ENCODE assay signal across 8 cellular contexts in genomic region chr15:62847900-62848489, GRCh38.
DNase-seq lines count a peak whose midpoint lies in the region; ATAC-seq and TF ChIP-seq lines count a peak whose summit lies in the region.

No MANE protein-coding gene starts in this region.

- TF ChIP-seq EP300 in tibial nerve (IDR thresholded peaks at IDR 0.05) = no peak

- H3K4me3 Mint-ChIP-seq in WTC11 (no peak overlapping the region), endodermal cell (no peak overlapping the region), mesothelial cell of epicardium (no peak overlapping the region)

- no peak overlapping the region for H3K4me3 ChIP-seq in DND-41 (ENCODE audit: low read depth in 1 of 2, low read length in 2 of 2)
- H3K4me3 ChIP-seq in endodermal cell (ENCODE audit: low read length) = no peak overlapping the region
- H3K4me3 ChIP-seq in tibial nerve = no peak overlapping the region

- no peaks in the 10 kb centered on the region for H4K20me1 ChIP-seq in DND-41 (ENCODE audit: insufficient read depth, low read length)

- WGBS in endodermal cell (ENCODE audit: insufficient coverage in 1 of 2, insufficient read length in 1 of 2), 2 experiments = 81 to 89% methylated on average over 5 to 7 of the region's 7 CpGs
- WGBS in tibial nerve, 2 donors = 77 to 83% methylated on average over 7 of the region's 7 CpGs

- H3K9me3 Mint-ChIP-seq in WTC11 = 0 out of 2 replicates have a peak, but pooled peaks cover 4% of the 10 kb centered on the region
- peaks cover 10% of the 10 kb centered on the region for H3K9me3 Mint-ChIP-seq in endodermal cell
- no peaks in the 10 kb centered on the region for H3K9me3 Mint-ChIP-seq in mesothelial cell of epicardium

- peak; percentile 63 for TF ChIP-seq CTCF in DND-41 (IDR thresholded peaks at IDR 0.05; ENCODE audit: borderline replicate concordance, extremely low read depth, low read length, poor library complexity, severe bottlenecking)
- peak; percentile 62 for TF ChIP-seq CTCF in WTC11 (IDR thresholded peaks at IDR 0.05)
- peak; percentile 81 for TF ChIP-seq CTCF in endodermal cell (conservative IDR thresholded peaks at IDR 0.05)
- TF ChIP-seq CTCF in mesothelial cell of epicardium (IDR thresholded peaks at IDR 0.05; ENCODE audit: unreplicated experiment) = peak; percentile 46
- peak; percentile 22 to 67 (median 54) for TF ChIP-seq CTCF in tibial nerve (IDR thresholded peaks at IDR 0.05)

- no peaks in the 10 kb centered on the region for H3K4me1 ChIP-seq in DND-41 (ENCODE audit: insufficient read depth, low read length)
- peaks cover 8% of the 10 kb centered on the region for H3K4me1 ChIP-seq in endodermal cell (ENCODE audit: control insufficient read depth, insufficient read depth, low read length)
- peaks cover 0 to 20% (median 0%) of the 10 kb centered on the region in 4 donors for H3K4me1 ChIP-seq in tibial nerve

- H3K27me3 ChIP-seq in DND-41 (ENCODE audit: insufficient read depth, low read length, poor library complexity) = no peaks in the 10 kb centered on the region
- H3K27me3 ChIP-seq in endodermal cell (ENCODE audit: control insufficient read depth, insufficient read depth, low read length, poor library complexity, severe bottlenecking) = no peaks in the 10 kb centered on the region
- no peaks in the 10 kb centered on the region for H3K27me3 ChIP-seq in tibial nerve

- CTCF ChIA-PET in WTC11 (lab: Charles Lee) = interaction anchor here (0.6 to 10.9 kb wide), 20 partner anchors 9 to 762 kb away, joined by 3 to 131 read pairs (median 3); partner anchors contain the start of gene TPM1

- TF ChIP-seq POLR2A in tibial nerve (IDR thresholded peaks at IDR 0.05) = no peak

- POLR2A ChIA-PET in WTC11 (lab: Charles Lee) = interaction anchor here (0.5 to 1.9 kb wide), 7 partner anchors 15 to 240 kb away, joined by 3 to 12 read pairs (median 3); no protein-coding TSS in a partner anchor

- no peak overlapping the region for H3K4me2 ChIP-seq in DND-41 (ENCODE audit: insufficient read depth, low read length)

- ATAC-seq in DND-41 (ENCODE audit: insufficient read depth, low read depth) (no peak), WTC11 (peak; percentile 23), HG03175 (IDR thresholded peaks at IDR 0.05; ENCODE audit: unreplicated experiment) (no peak)

- no peaks in the 10 kb centered on the region for H3K79me2 ChIP-seq in DND-41 (ENCODE audit: insufficient read depth, low read length)

- H3K9ac ChIP-seq in DND-41 (ENCODE audit: low read depth, low read length) (no peak overlapping the region), endodermal cell (ENCODE audit: extremely low read depth, low read length, poor library complexity, severe bottlenecking) (no peak overlapping the region)

- H3K27me3 Mint-ChIP-seq in WTC11 (ENCODE audit: low read depth) = no peaks in the 10 kb centered on the region; the same call in 1 of the 2 replicates
- H3K27me3 Mint-ChIP-seq in endodermal cell (ENCODE audit: insufficient read depth) = peaks cover 2% of the 10 kb centered on the region
- H3K27me3 Mint-ChIP-seq in mesothelial cell of epicardium (ENCODE audit: low read depth) = no peaks in the 10 kb centered on the region

- H2AFZ ChIP-seq in DND-41 (ENCODE audit: low read depth, low read length) = no peak overlapping the region

- H3K27ac Mint-ChIP-seq in WTC11 = peak overlapping the region; percentile 92; the same call in 1 of the 2 replicates
- H3K27ac Mint-ChIP-seq in endodermal cell = peak overlapping the region; percentile 52
- H3K27ac Mint-ChIP-seq in mesothelial cell of epicardium = peak overlapping the region; percentile 59

- H3K4me1 Mint-ChIP-seq in WTC11 (peaks cover 63% of the 10 kb centered on the region), endodermal cell (peaks cover 47% of the 10 kb centered on the region), mesothelial cell of epicardium (peaks cover 59% of the 10 kb centered on the region)

- in situ Hi-C loops in KBM-7 (cut with MboI; ENCODE audit: low pct_unique_long_range_greater_than_20kb, low sequenced_read_pairs) = no loop called here

- peak; percentile 35 for DNase-seq in DND-41
- peak; percentile 52 for DNase-seq in KBM-7
- DNase-seq in WTC11 (ENCODE audit: low spot score) = peak; percentile 88
- peak; percentile 90 for DNase-seq in endodermal cell
- peak in 1 of 2 experiments; percentile 61 for DNase-seq in mesothelial cell of epicardium (ENCODE audit: low spot score in 2 of 2, unreplicated experiment in 2 of 2)
- DNase-seq in tibial nerve (ENCODE audit: low spot score in 2 of 2) = peak; percentile 31 to 86
- DNase-seq in mesenteric fat pad (ENCODE audit: low spot score) = no peak

- no peaks in the 10 kb centered on the region for H3K9me3 ChIP-seq in DND-41 (ENCODE audit: insufficient read depth, low read length, severe bottlenecking)
- H3K9me3 ChIP-seq in endodermal cell (ENCODE audit: control insufficient read depth, low read length) = no peaks in the 10 kb centered on the region
- no peaks in the 10 kb centered on the region for H3K9me3 ChIP-seq in tibial nerve

- H3K36me3 ChIP-seq in DND-41 (ENCODE audit: insufficient read depth, low read length) = no peaks in the 10 kb centered on the region
- H3K36me3 ChIP-seq in endodermal cell (ENCODE audit: control insufficient read depth, insufficient read depth, low read length) = peaks cover 16% of the 10 kb centered on the region
- peaks cover 0 to 5% (median 0%) of the 10 kb centered on the region in 3 donors for H3K36me3 ChIP-seq in tibial nerve

- H3K36me3 Mint-ChIP-seq in WTC11 = no peaks in the 10 kb centered on the region
- peaks cover 19% of the 10 kb centered on the region for H3K36me3 Mint-ChIP-seq in endodermal cell (ENCODE audit: low read depth)
- H3K36me3 Mint-ChIP-seq in mesothelial cell of epicardium = no peaks in the 10 kb centered on the region

- H3K27ac ChIP-seq in DND-41 (ENCODE audit: low read length) (no peak overlapping the region), endodermal cell (ENCODE audit: low read depth, low read length) (no peak overlapping the region), tibial nerve (no peak overlapping the region)

TF ChIP-seq in WTC11, 78 proteins besides CTCF, POLR2A, EP300 and RAD21:
- TF ChIP-seq RELA (CRISPR knock-in tag; IDR thresholded peaks at IDR 0.05; ENCODE audit: borderline replicate concordance) (no peak), KAT7 (CRISPR knock-in tag; IDR thresholded peaks at IDR 0.05; ENCODE audit: borderline replicate concordance) (no peak), FOXP1 (CRISPR knock-in tag; IDR thresholded peaks at IDR 0.05; ENCODE audit: borderline replicate concordance) (no peak), TCF7 (CRISPR knock-in tag; IDR thresholded peaks at IDR 0.05; ENCODE audit: low read depth) (no peak), NR3C1 (CRISPR knock-in tag; conservative IDR thresholded peaks at IDR 0.05; ENCODE audit: low read depth) (no peak), ZNF121 (CRISPR knock-in tag; IDR thresholded peaks at IDR 0.05) (no peak)
